ENCODE assay signal across 10 cellular contexts in the genomic region with DNA sequence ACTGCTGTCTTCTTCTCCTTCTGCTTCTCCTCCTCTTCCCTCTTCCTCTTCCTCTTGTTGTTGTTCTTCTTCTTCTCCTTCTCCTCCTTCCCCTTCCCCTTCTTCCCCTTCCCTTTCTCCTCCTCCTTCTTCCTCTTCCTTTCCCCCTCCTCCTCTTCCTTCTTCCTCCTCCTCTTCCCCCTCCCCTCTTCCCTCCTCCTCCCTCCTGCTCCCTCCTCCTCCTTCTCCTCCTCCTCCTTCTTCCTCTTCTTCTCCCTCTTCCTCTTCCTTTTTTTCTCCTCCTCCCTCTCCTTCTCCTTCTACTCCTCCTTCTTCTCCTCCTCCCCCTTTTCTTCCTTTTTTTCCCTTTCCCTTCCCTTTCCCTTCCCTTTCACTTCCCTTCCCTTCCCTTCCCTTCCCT.
"Had no signal": no experiment of that assay in that cellular context is flagged by ENCODE, and none has a peak within 500 bp of the region (broad histone marks: within the 10 kb centered on the region; RNA-seq: fewer than 3 reads in every experiment).

No MANE protein-coding gene starts in this region.

- H3K27ac ChIP-seq: HL-60 had no signal

- H3K4me3 Mint-ChIP-seq: GM23338, H9, HFFc6 had no signal

- FAIRE-seq: H1, H54, K562 had no signal

- H3K9me3 Mint-ChIP-seq: H9 had no signal

- ATAC-seq: GM23338, K562 had no signal

- H3K4me2 ChIP-seq: GM23338 had no signal

- H3K4me3 ChIP-seq: GM23338, K562 had no signal

- DNase-seq: H9, HCEC 1CT, HFFc6, IMR-90, KG1 had no signal

- H3K27ac Mint-ChIP-seq: GM23338, H9, HFFc6 had no signal

- H2AFZ ChIP-seq: GM23338 had no signal
